ENCODE assay signal across 1 cellular context in the genomic region with DNA sequence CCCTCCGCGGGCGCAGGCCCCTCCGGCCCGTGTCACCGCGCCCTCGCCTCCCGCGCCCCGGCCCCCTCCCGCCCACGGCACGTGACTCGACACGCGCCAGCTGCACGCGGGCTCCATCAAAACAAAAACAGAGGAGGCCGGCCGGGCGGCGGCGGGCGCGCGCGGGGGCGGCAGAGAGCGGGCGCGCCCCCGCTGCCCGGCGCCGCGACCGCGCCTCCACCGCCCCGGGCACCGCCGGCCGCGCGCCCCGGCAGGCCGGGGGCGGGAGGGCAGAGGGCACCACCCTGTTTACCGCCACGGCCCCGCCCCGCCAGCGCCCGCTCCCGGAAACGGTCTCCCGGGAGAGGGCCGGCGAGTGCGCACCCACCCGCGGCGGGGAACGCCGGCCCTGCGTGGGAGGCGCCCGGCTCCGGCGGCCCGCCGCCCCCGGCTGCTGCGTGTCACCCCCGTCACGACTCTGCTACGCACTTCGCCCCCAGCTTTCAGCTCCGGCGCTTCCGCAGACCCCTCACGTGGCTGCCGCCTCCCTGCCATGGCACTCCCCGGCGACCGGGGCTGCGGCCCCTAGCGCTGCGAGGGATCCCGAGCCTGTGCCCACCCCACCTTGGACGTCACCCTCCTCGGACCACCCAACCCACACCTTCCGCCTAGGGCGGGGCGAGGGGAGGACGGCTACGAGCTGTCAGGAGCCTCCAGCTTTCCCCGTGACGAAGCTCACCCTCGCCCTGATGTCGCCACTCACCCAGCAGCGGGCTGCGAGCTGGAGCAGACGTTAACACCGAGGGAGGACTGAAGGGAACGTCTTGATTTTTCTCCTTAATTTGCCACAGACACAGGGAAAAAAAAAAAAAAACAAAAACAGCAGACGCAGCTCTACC.
TF ChIP-seq lines count a peak whose summit lies in the region.

No MANE protein-coding gene starts in this region.

TF ChIP-seq in GM12878, 131 proteins besides CTCF, POLR2A, EP300 and RAD21 (continued from another document and continues in another):
- TF ChIP-seq USF2 (IDR thresholded peaks at IDR 0.05; ENCODE audit: borderline replicate concordance, low read depth, low read length) (peak; percentile 29), ZBTB4 (CRISPR knock-in tag; IDR thresholded peaks at IDR 0.05) (no peak), SMC3 (IDR thresholded peaks at IDR 0.05; ENCODE audit: borderline replicate concordance, low read length) (no peak), ZNF622 (IDR thresholded peaks at IDR 0.05) (no peak), ZNF207 (IDR thresholded peaks at IDR 0.05; ENCODE audit: borderline replicate concordance) (no peak; the same call in 1 of the 2 replicates), POLR2AphosphoS5 (IDR thresholded peaks at IDR 0.05; ENCODE audit: low read length) (peak; percentile 82), MEF2B (IDR thresholded peaks at IDR 0.05; ENCODE audit: partially characterized antibody, poor library complexity, severe bottlenecking) (peak; percentile 51), FOXK2 (IDR thresholded peaks at IDR 0.05) (no peak), ETV6 (conservative IDR thresholded peaks at IDR 0.05 in 1 of 2, IDR thresholded peaks at IDR 0.05 in 1 of 2; ENCODE audit: borderline replicate concordance in 1 of 2, low read depth in 1 of 2) (no peak), PML (IDR thresholded peaks at IDR 0.05; ENCODE audit: low read length) (no peak; the same call in 1 of the 2 replicates), IKZF1 (conservative IDR thresholded peaks at IDR 0.05) (peak; percentile 97), RUNX3 (IDR thresholded peaks at IDR 0.05; ENCODE audit: low read length) (no peak; the same call in 1 of the 2 replicates), BMI1 (IDR thresholded peaks at IDR 0.05; ENCODE audit: borderline replicate concordance) (no peak), RFX5 (IDR thresholded peaks at IDR 0.05; ENCODE audit: low read depth, low read length) (no peak), CHD4 (IDR thresholded peaks at IDR 0.05) (no peak), ZBTB11 (CRISPR knock-in tag; IDR thresholded peaks at IDR 0.05) (no peak), NFYA (IDR thresholded peaks at IDR 0.05; ENCODE audit: borderline replicate concordance, low read depth, low read length) (no peak), CBX5 (IDR thresholded peaks at IDR 0.05; ENCODE audit: low read depth) (peak; percentile 43; the same call in 1 of the 2 replicates), SPI1 (IDR thresholded peaks at IDR 0.05; ENCODE audit: borderline replicate concordance, insufficient read depth, low read depth, low read length) (0 out of 2 replicates have a peak, but pooled peaks have one; percentile 11), ELK1 (IDR thresholded peaks at IDR 0.05; ENCODE audit: low read depth, low read length) (no peak), MYB (IDR thresholded peaks at IDR 0.05; ENCODE audit: borderline replicate concordance, low read depth, low read length) (no peak), EZH2 (IDR thresholded peaks at IDR 0.05; ENCODE audit: borderline replicate concordance, control insufficient read depth, low read depth, low read length) (no peak), NBN (IDR thresholded peaks at IDR 0.05) (peak; percentile 50; the same call in 1 of the 2 replicates), KLF5 (IDR thresholded peaks at IDR 0.05; ENCODE audit: partially characterized antibody) (no peak), MTA3 (IDR thresholded peaks at IDR 0.05; ENCODE audit: borderline replicate concordance, low read length) (no peak), IKZF2 (IDR thresholded peaks at IDR 0.05) (peak; percentile 41 to 42; a peak in 2 of 4 replicates), ZNF24 (IDR thresholded peaks at IDR 0.05) (peak; percentile 54; the same call in 1 of the 2 replicates), TCF12 (IDR thresholded peaks at IDR 0.05; ENCODE audit: low read depth, low read length) (peak; percentile 50; the same call in 1 of the 2 replicates), STAT1 (conservative IDR thresholded peaks at IDR 0.05) (0 out of 2 replicates have a peak, but pooled peaks have one; percentile 40), CBX3 (IDR thresholded peaks at IDR 0.05; ENCODE audit: borderline replicate concordance, low read depth) (no peak), STAT3 (IDR thresholded peaks at IDR 0.05; ENCODE audit: low read depth, low read length) (no peak), SMARCA5 (IDR thresholded peaks at IDR 0.05) (no peak), ZNF274 (IDR thresholded peaks at IDR 0.05; ENCODE audit: insufficient read depth, insufficient read length) (no peak), SUZ12 (IDR thresholded peaks at IDR 0.05; ENCODE audit: unreplicated experiment) (no peak), CHD1 (IDR thresholded peaks at IDR 0.05; ENCODE audit: low read depth, low read length) (0 out of 2 replicates have a peak, but pooled peaks have one; percentile 19)
- TF ChIP-seq, protein P1, sequence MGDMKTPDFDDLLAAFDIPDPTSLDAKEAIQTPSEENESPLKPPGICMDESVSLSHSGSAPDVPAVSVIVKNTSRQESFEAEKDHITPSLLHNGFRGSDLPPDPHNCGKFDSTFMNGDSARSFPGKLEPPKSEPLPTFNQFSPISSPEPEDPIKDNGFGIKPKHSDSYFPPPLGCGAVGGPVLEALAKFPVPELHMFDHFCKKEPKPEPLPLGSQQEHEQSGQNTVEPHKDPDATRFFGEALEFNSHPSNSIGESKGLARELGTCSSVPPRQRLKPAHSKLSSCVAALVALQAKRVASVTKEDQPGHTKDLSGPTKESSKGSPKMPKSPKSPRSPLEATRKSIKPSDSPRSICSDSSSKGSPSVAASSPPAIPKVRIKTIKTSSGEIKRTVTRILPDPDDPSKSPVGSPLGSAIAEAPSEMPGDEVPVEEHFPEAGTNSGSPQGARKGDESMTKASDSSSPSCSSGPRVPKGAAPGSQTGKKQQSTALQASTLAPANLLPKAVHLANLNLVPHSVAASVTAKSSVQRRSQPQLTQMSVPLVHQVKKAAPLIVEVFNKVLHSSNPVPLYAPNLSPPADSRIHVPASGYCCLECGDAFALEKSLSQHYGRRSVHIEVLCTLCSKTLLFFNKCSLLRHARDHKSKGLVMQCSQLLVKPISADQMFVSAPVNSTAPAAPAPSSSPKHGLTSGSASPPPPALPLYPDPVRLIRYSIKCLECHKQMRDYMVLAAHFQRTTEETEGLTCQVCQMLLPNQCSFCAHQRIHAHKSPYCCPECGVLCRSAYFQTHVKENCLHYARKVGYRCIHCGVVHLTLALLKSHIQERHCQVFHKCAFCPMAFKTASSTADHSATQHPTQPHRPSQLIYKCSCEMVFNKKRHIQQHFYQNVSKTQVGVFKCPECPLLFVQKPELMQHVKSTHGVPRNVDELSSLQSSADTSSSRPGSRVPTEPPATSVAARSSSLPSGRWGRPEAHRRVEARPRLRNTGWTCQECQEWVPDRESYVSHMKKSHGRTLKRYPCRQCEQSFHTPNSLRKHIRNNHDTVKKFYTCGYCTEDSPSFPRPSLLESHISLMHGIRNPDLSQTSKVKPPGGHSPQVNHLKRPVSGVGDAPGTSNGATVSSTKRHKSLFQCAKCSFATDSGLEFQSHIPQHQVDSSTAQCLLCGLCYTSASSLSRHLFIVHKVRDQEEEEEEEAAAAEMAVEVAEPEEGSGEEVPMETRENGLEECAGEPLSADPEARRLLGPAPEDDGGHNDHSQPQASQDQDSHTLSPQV (IDR thresholded peaks at IDR 0.05): peak; percentile 78; the same call in 1 of the 2 replicates
- TF ChIP-seq, protein P2, sequence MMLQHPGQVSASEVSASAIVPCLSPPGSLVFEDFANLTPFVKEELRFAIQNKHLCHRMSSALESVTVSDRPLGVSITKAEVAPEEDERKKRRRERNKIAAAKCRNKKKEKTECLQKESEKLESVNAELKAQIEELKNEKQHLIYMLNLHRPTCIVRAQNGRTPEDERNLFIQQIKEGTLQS (IDR thresholded peaks at IDR 0.05; ENCODE audit: borderline replicate concordance, extremely low read depth, low read depth, low read length): peak; percentile 55; the same call in 1 of the 2 replicates
- TF ChIP-seq, protein P3, sequence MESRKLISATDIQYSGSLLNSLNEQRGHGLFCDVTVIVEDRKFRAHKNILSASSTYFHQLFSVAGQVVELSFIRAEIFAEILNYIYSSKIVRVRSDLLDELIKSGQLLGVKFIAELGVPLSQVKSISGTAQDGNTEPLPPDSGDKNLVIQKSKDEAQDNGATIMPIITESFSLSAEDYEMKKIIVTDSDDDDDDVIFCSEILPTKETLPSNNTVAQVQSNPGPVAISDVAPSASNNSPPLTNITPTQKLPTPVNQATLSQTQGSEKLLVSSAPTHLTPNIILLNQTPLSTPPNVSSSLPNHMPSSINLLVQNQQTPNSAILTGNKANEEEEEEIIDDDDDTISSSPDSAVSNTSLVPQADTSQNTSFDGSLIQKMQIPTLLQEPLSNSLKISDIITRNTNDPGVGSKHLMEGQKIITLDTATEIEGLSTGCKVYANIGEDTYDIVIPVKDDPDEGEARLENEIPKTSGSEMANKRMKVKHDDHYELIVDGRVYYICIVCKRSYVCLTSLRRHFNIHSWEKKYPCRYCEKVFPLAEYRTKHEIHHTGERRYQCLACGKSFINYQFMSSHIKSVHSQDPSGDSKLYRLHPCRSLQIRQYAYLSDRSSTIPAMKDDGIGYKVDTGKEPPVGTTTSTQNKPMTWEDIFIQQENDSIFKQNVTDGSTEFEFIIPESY (IDR thresholded peaks at IDR 0.05): no peak
- TF ChIP-seq, protein P4, sequence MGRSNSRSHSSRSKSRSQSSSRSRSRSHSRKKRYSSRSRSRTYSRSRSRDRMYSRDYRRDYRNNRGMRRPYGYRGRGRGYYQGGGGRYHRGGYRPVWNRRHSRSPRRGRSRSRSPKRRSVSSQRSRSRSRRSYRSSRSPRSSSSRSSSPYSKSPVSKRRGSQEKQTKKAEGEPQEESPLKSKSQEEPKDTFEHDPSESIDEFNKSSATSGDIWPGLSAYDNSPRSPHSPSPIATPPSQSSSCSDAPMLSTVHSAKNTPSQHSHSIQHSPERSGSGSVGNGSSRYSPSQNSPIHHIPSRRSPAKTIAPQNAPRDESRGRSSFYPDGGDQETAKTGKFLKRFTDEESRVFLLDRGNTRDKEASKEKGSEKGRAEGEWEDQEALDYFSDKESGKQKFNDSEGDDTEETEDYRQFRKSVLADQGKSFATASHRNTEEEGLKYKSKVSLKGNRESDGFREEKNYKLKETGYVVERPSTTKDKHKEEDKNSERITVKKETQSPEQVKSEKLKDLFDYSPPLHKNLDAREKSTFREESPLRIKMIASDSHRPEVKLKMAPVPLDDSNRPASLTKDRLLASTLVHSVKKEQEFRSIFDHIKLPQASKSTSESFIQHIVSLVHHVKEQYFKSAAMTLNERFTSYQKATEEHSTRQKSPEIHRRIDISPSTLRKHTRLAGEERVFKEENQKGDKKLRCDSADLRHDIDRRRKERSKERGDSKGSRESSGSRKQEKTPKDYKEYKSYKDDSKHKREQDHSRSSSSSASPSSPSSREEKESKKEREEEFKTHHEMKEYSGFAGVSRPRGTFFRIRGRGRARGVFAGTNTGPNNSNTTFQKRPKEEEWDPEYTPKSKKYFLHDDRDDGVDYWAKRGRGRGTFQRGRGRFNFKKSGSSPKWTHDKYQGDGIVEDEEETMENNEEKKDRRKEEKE (IDR thresholded peaks at IDR 0.05): 0 out of 2 replicates have a peak, but pooled peaks have one; percentile 34
